In genomic region chr4:86442881-86443280, GRCh38 we compare ENCODE assay signal across 32 cellular contexts.
DNase-seq lines count a peak whose midpoint lies in the region; TF ChIP-seq lines count a peak whose summit lies in the region.
"Had no signal": no experiment of that assay in that cellular context is flagged by ENCODE, and none has a peak within 500 bp of the region (broad histone marks: within the 10 kb centered on the region; RNA-seq: fewer than 3 reads in every experiment).

No MANE protein-coding gene starts in this region.

- H3K4me3 Mint-ChIP-seq in H9 = no peak overlapping the region; a peak in 1 of 5 replicates
- H3K4me3 Mint-ChIP-seq: activated naive CD8-positive, alpha-beta T cell treated with anti-CD3 and anti-CD28 coated beads, Interleukin-2, amount 10 ng/mL, durations not matched to agents 7 days and 5 days; activated T-cell treated with anti-CD3 and anti-CD28 coated beads, Interleukin-2, amount 50 U/mL, for 4 hours; memory B cell; naive thymus-derived CD4-positive, alpha-beta T cell had no signal

- no peak overlapping the region for H2AK5ac ChIP-seq in H9 (ENCODE audit: insufficient read length, low read length)

- no peak overlapping the region for H4K8ac ChIP-seq in H9 (replicated peaks; ENCODE audit: insufficient read length, low read depth, low read length)

- H2AFZ ChIP-seq in H9 (ENCODE audit: low read length) = no peak overlapping the region

- H4K5ac ChIP-seq in H9 (ENCODE audit: insufficient read length, low read depth, low read length) = no peak overlapping the region

- H3K27ac Mint-ChIP-seq in H9 = peak overlapping the region; percentile 35 to 73 (median 72); a peak in 5 of 7 replicates
- H3K27ac Mint-ChIP-seq: activated naive CD8-positive, alpha-beta T cell treated with anti-CD3 and anti-CD28 coated beads, Interleukin-2, amount 10 ng/mL, durations not matched to agents 7 days and 5 days; memory B cell; naive thymus-derived CD4-positive, alpha-beta T cell had no signal

- H3K4me3 ChIP-seq in stomach smooth muscle (ENCODE audit: low read length in 2 of 2) = peak overlapping the region in 1 of 2 donors; percentile 62
- H3K4me3 ChIP-seq: cardiac muscle cell, Peyer's patch had no signal

- no peak overlapping the region for H2BK20ac ChIP-seq in H9 (ENCODE audit: low read depth, low read length, poor library complexity, severe bottlenecking)

- no peak for TF ChIP-seq CTCF in H9 (conservative IDR thresholded peaks at IDR 0.05)

- peaks cover 24 to 32% of the 10 kb centered on the region in 2 experiments for H3K9me3 Mint-ChIP-seq in H9

- no peak overlapping the region for H2BK120ac ChIP-seq in H9 (ENCODE audit: low read depth, low read length, poor library complexity, severe bottlenecking)

- H2BK15ac ChIP-seq in H9 (ENCODE audit: low read depth, low read length) = no peak overlapping the region

- no peak overlapping the region for H3K4ac ChIP-seq in H9 (ENCODE audit: low read depth, low read length)

- H3K79me2 ChIP-seq in H9 (ENCODE audit: insufficient read depth, low read length) = no peaks in the 10 kb centered on the region

- H3K36me3 ChIP-seq in stomach smooth muscle (ENCODE audit: control insufficient read depth in 2 of 2, insufficient read depth in 2 of 2, low read length in 2 of 2) = no peaks in the 10 kb centered on the region
- H3K36me3 ChIP-seq: cardiac muscle cell, Peyer's patch had no signal

- H4K20me1 ChIP-seq in H9 (ENCODE audit: control insufficient read depth, insufficient read depth, insufficient read length) = no peaks in the 10 kb centered on the region

- peaks cover 32 to 36% of the 10 kb centered on the region in 2 experiments for H3K4me1 Mint-ChIP-seq in H9
- H3K4me1 Mint-ChIP-seq: activated naive CD8-positive, alpha-beta T cell treated with anti-CD3 and anti-CD28 coated beads, Interleukin-2, amount 10 ng/mL, durations not matched to agents 7 days and 5 days; naive thymus-derived CD4-positive, alpha-beta T cell had no signal

- no peak overlapping the region for H3K14ac ChIP-seq in H9 (ENCODE audit: insufficient read depth, low read length)

- peaks cover 27 to 57% (median 31%) of the 10 kb centered on the region in 3 experiments for H3K36me3 Mint-ChIP-seq in H9 (ENCODE audit: insufficient read depth in 1 of 3, low read depth in 3 of 3)
- H3K36me3 Mint-ChIP-seq: memory B cell; naive thymus-derived CD4-positive, alpha-beta T cell had no signal

- H3K4me1 ChIP-seq in H9 (ENCODE audit: insufficient read depth, low read length) = peaks cover 6% of the 10 kb centered on the region
- H3K4me1 ChIP-seq in stomach smooth muscle (ENCODE audit: control insufficient read depth, insufficient read depth, low read length) = peaks cover 12% of the 10 kb centered on the region
- H3K4me1 ChIP-seq: Peyer's patch had no signal

- no peaks in the 10 kb centered on the region for H3K27me3 ChIP-seq in H9 (ENCODE audit: insufficient read depth, low read length)
- H3K27me3 ChIP-seq in stomach smooth muscle (ENCODE audit: control insufficient read depth in 1 of 2, insufficient read depth in 2 of 2, low read length in 2 of 2) = no peaks in the 10 kb centered on the region
- H3K27me3 ChIP-seq: cardiac muscle cell, Peyer's patch had no signal

- H3K27ac ChIP-seq in H9 (ENCODE audit: insufficient read length, low read depth, low read length) (no peak overlapping the region), stomach smooth muscle (ENCODE audit: low read length) (peak overlapping the region; percentile 84)
- H3K27ac ChIP-seq: epithelial cell of prostate, Peyer's patch had no signal

- H3K23ac ChIP-seq in H9 (ENCODE audit: insufficient read length, low read depth, low read length) = no peak overlapping the region

- no peak overlapping the region for H4K91ac ChIP-seq in H9 (ENCODE audit: insufficient read length, low read depth, low read length)

- no peaks in the 10 kb centered on the region for H3K23me2 ChIP-seq in H9 (ENCODE audit: insufficient read length, low read depth, low read length, poor library complexity, severe bottlenecking)

- no peak overlapping the region for H3T11ph ChIP-seq in H9 (ENCODE audit: low read length)

- H3K56ac ChIP-seq in H9 (ENCODE audit: insufficient read length, low read depth, low read length) = no peak overlapping the region

- DNase-seq in H9 = no peak
- peak; percentile 17 for DNase-seq in UCSD-AML1 (lab: John Stamatoyannopoulos, UW; ENCODE audit: unreplicated experiment)
- DNase-seq in medulla oblongata (ENCODE audit: extremely low spot score) = peak; percentile 67
- DNase-seq in activated CD8-positive, alpha-beta memory T cell treated with anti-CD3 and anti-CD28 coated beads, Interleukin-2, amount 50 U/mL, for 48 hours = no peak
- no peak for DNase-seq in mucosa of gallbladder (ENCODE audit: low spot score)
- no peak for DNase-seq in H4 (ENCODE audit: low spot score)
- DNase-seq: activated CD4-positive, CD25-positive, alpha-beta regulatory T cell; activated gamma-delta T cell treated with Interleukin-2 at 50 U/mL for 16 hours; activated naive CD8-positive, alpha-beta T cell treated with anti-CD3 and anti-CD28 coated beads, Interleukin-2, amount 10 ng/mL, durations not matched to agents 7 days and 5 days; activated T-cell treated with anti-CD3 and anti-CD28 coated beads, Interleukin-2, amount 50 U/mL, for 4 hours; aorta; DMS79; effector CD4-positive, alpha-beta T cell; GF-D8; Karpas-422; naive thymus-derived CD4-positive, alpha-beta T cell; NCI-H1417; NCI-H2029 treated with DMSO at 0.1 percent for 48 hours; NCI-H2227 treated with DMSO at 0.1 percent for 48 hours; NCI-H526 treated with DMSO at 0.1 percent for 48 hours; occipital lobe; Peyer's patch; SHP77 treated with DMSO at 0.1 percent for 48 hours; stimulated activated CD4-positive, alpha-beta T cell treated with anti-CD3 and anti-CD28 coated beads, Interleukin-15, amount 100 ng/mL, for 24 hours; stimulated activated CD4-positive, alpha-beta T cell treated with anti-CD3 and anti-CD28 coated beads, Interleukin-4, amount 100 ng/mL, for 4 hours; SW 1271; T-helper 9 cell; trophoblast cell had no signal

- H2BK5ac ChIP-seq in H9 (ENCODE audit: insufficient read length, low read length) = no peak overlapping the region

- no peaks in the 10 kb centered on the region for H3K27me3 Mint-ChIP-seq in H9 (ENCODE audit: low read depth)
- H3K27me3 Mint-ChIP-seq: activated naive CD8-positive, alpha-beta T cell treated with anti-CD3 and anti-CD28 coated beads, Interleukin-2, amount 10 ng/mL, durations not matched to agents 7 days and 5 days had no signal

- H3K4me2 ChIP-seq in H9 (ENCODE audit: insufficient read depth, insufficient read length, low read length) = no peak overlapping the region

- no peak overlapping the region for H3K18ac ChIP-seq in H9 (ENCODE audit: insufficient read length, low read depth, low read length)

- H3K9ac ChIP-seq in H9 (ENCODE audit: extremely low read depth, insufficient read length, low read length) (no peak overlapping the region), stomach smooth muscle (ENCODE audit: low read length in 2 of 2) (no peak overlapping the region)

- no peak overlapping the region for H2BK12ac ChIP-seq in H9 (ENCODE audit: insufficient read length, low read depth, low read length)

- no peaks in the 10 kb centered on the region for H3K79me1 ChIP-seq in H9 (ENCODE audit: insufficient read depth, low read depth, low read length, poor library complexity, severe bottlenecking)

- no peaks in the 10 kb centered on the region for H3K9me3 ChIP-seq in H9 (ENCODE audit: control insufficient read depth, low read depth, low read length)
- H3K9me3 ChIP-seq in stomach smooth muscle (ENCODE audit: control insufficient read depth in 2 of 2, low read length in 2 of 2) = peaks cover 0 to 2% of the 10 kb centered on the region in 2 donors
- H3K9me3 ChIP-seq: Peyer's patch had no signal

Comparison
In these comparisons a context has a peak if more than half of its experiments do, and no peak if none do; other contexts are left out.
1. DNase-seq: peak in UCSD-AML1 (single experiment) and medulla oblongata (single experiment); none in H9 (single experiment), activated CD8-positive, alpha-beta memory T cell treated with anti-CD3 and anti-CD28 coated beads, Interleukin-2, amount 50 U/mL, for 48 hours (single experiment), mucosa of gallbladder (single experiment) and H4 (single experiment).